8 cellular contexts compared by ENCODE assay signal in genomic region chr12:51318846-51319570, GRCh38. TPM values are rescaled to one million over a fixed set of nuclear protein-coding genes. Genes with fewer than 3 reads are reported as not detected.
A peak's percentile ranks its signal among the peaks of the same experiment; 100 is the strongest.
DNase-seq lines count a peak whose midpoint lies in the region; ATAC-seq and TF ChIP-seq lines count a peak whose summit lies in the region.

No MANE protein-coding gene starts in this region.

- H3K36me3 ChIP-seq in BLaER1 treated with 17β-estradiol and CSF1 and Interleukin-3, amounts not matched to agents 10 nM and 100 nM, result peaks cover 0 to 58% (median 0%) of the 10 kb centered on the region in 11 experiments; a peak in 8 of 22 replicates

- peaks cover 0 to 70% (median 0%) of the 10 kb centered on the region in 11 experiments; a peak in 6 of 22 replicates for H4K20me1 ChIP-seq in BLaER1 treated with 17β-estradiol and CSF1 and Interleukin-3, amounts not matched to agents 10 nM and 100 nM

- peak; percentile 52 for ATAC-seq in GM19395 (IDR thresholded peaks at IDR 0.05; ENCODE audit: unreplicated experiment)
- ATAC-seq in HG02852 (IDR thresholded peaks at IDR 0.05; ENCODE audit: unreplicated experiment), result no peak
- no peak for ATAC-seq in GM19467 (IDR thresholded peaks at IDR 0.05; ENCODE audit: unreplicated experiment)

- H3K4me3 Mint-ChIP-seq in progenitor cell of endocrine pancreas (ENCODE audit: low read depth), result no peak overlapping the region

- H3K9ac ChIP-seq in BLaER1 treated with 17β-estradiol and CSF1 and Interleukin-3, amounts not matched to agents 10 nM and 100 nM, result peak overlapping the region in 8 of 11 experiments; percentile 3 to 70 (median 53); a peak in 13 of 22 replicates

- H3K27me3 Mint-ChIP-seq in progenitor cell of endocrine pancreas, result no peaks in the 10 kb centered on the region

- no peaks in the 10 kb centered on the region for H3K9me3 Mint-ChIP-seq in progenitor cell of endocrine pancreas (ENCODE audit: low read depth)

- peaks cover 0 to 8% (median 0%) of the 10 kb centered on the region in 11 experiments; a peak in 2 of 22 replicates for H3K9me3 ChIP-seq in BLaER1 treated with 17β-estradiol and CSF1 and Interleukin-3, amounts not matched to agents 10 nM and 100 nM (replicated peaks in 1 of 11)

- no peak overlapping the region for H3K27ac Mint-ChIP-seq in progenitor cell of endocrine pancreas

- DNase-seq in SKM-1 (lab: John Stamatoyannopoulos, UW; ENCODE audit: unreplicated experiment) (peak; percentile 34), epithelial cell of esophagus (ENCODE audit: low read depth) (peak; percentile 39), progenitor cell of endocrine pancreas (ENCODE audit: low spot score, unreplicated experiment) (no peak), NCI-H2171 (lab: John Stamatoyannopoulos, UW) (no peak)

- H3K36me3 Mint-ChIP-seq in progenitor cell of endocrine pancreas (ENCODE audit: insufficient read depth), result no peaks in the 10 kb centered on the region

- peaks cover 57 to 72% (median 62%) of the 10 kb centered on the region in 10 experiments for H3K4me1 ChIP-seq in BLaER1 treated with 17β-estradiol and CSF1 and Interleukin-3, amounts not matched to agents 10 nM and 100 nM

- H3K4me1 Mint-ChIP-seq in progenitor cell of endocrine pancreas (ENCODE audit: low read depth), result peaks cover 25% of the 10 kb centered on the region

- H3K4me2 ChIP-seq in BLaER1 treated with 17β-estradiol and CSF1 and Interleukin-3, amounts not matched to agents 10 nM and 100 nM, result peak overlapping the region; percentile 69 to 98 (median 95)

- H3K4me3 ChIP-seq in BLaER1 treated with 17β-estradiol and CSF1 and Interleukin-3, amounts not matched to agents 10 nM and 100 nM, result peak overlapping the region in 5 of 10 experiments; percentile 13 to 53 (median 41); a peak in 7 of 20 replicates
- no peak overlapping the region for H3K4me3 ChIP-seq in epithelial cell of esophagus (ENCODE audit: low read length)

- peaks cover 0 to 4% (median 0%) of the 10 kb centered on the region in 11 experiments; a peak in 1 of 22 replicates for H3K27me3 ChIP-seq in BLaER1 treated with 17β-estradiol and CSF1 and Interleukin-3, amounts not matched to agents 10 nM and 100 nM

- TF ChIP-seq CTCF in epithelial cell of esophagus (IDR thresholded peaks at IDR 0.05; ENCODE audit: insufficient read depth, low read depth, low read length, missing control alignments) (no peak), progenitor cell of endocrine pancreas (IDR thresholded peaks at IDR 0.05; ENCODE audit: unreplicated experiment) (no peak)

- peak overlapping the region in 9 of 11 experiments; percentile 34 to 99 (median 80); a peak in 16 of 22 replicates for H3K27ac ChIP-seq in BLaER1 treated with 17β-estradiol and CSF1 and Interleukin-3, amounts not matched to agents 10 nM and 100 nM

RNA-seq across cellular contexts. Expression of gene BIN2, which starts 5.0 kb away (rescaled TPM):
- not detected in 2 replicates for total RNA-seq in progenitor cell of endocrine pancreas

RNA-seq across cellular contexts. Expression of gene CELA1, which starts 27.5 kb away (rescaled TPM):
- total RNA-seq in progenitor cell of endocrine pancreas, result not detected in 2 replicates

RNA-seq across cellular contexts. Expression of gene SMAGP, which starts 48.8 kb away (rescaled TPM):
- total RNA-seq in progenitor cell of endocrine pancreas, result 9.1 and 11.0 TPM in 2 replicates

Comparison
In these comparisons a context has a peak if more than half of its experiments do, and no peak if none do; other contexts are left out.
1. DNase-seq: peak in SKM-1 (single experiment) and epithelial cell of esophagus (single experiment); none in progenitor cell of endocrine pancreas (single experiment) and NCI-H2171 (single experiment).